32 cellular contexts compared by ENCODE assay signal in the genomic region with DNA sequence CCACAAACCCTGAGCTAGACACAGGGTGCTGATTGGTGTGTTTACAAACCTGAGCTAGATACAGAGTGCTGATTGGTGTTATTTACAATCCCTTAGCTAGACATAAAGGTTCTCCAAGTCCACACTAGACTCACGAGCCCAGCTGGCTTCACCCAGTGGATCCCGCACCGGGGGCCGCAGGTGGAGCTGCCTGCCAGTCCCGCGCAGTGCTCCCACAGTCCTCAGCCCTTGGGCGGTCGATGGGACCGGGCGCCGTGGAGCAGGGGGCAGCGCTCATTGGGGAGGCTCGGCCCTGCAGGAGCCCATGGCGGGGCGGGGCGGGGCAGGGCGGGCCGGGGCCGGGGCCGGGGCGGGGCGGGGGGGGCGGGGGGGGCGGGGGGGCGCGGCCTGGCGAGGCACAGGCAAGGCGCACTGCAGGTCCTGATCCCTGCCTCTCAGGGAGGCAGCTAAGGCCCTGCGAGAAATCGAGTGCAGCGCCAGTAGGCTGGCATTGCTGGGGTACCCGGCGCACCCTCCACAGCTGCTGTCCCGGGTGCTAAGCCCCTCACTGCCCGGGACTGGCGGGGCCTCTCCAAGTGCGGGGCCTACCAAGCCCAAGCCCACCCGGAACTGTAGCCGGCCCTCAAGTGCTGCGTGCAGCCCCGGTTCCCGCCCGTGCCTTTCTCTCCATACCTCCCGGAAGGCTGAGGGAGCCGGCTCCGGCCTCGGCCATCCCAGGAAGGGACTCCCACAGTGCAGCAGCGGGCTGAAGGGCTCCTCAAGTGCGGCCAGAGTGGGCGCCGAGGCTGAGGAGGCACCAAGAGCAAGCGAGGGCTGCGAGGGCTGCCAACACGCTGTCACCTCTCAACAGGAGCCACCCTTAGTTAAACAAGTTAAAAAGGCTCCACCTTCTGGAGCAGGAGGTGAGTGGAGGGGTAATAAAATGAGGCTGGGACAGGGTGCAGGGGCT. TPM values are rescaled to one million over a fixed set of nuclear protein-coding genes. Genes with fewer than 3 reads are reported as not detected.
DNase-seq lines count a peak whose midpoint lies in the region; ATAC-seq, FAIRE-seq and TF ChIP-seq lines count a peak whose summit lies in the region.
"Had no signal": no experiment of that assay in that cellular context is flagged by ENCODE, and none has a peak within 500 bp of the region (broad histone marks: within the 10 kb centered on the region; RNA-seq: fewer than 3 reads in every experiment).

No MANE protein-coding gene starts in this region.

- no peak overlapping the region for H3K4me3 ChIP-seq in HepG2 (replicated peaks in 1 of 3; ENCODE audit: insufficient read depth in 1 of 3, low read depth in 2 of 3, low read length in 3 of 3)
- no peak overlapping the region for H3K4me3 ChIP-seq in right lobe of liver
- no peak overlapping the region for H3K4me3 ChIP-seq in Panc1 (ENCODE audit: low read depth in 2 of 2, low read length in 2 of 2)
- H3K4me3 ChIP-seq in left lung: no peak overlapping the region
- no peak overlapping the region for H3K4me3 ChIP-seq in upper lobe of right lung
- H3K4me3 ChIP-seq in breast epithelium: no peak overlapping the region
- H3K4me3 ChIP-seq: gastroesophageal sphincter, GM12878, HAP-1, tibial nerve had no signal

- no peaks in the 10 kb centered on the region for H3K9me3 ChIP-seq in HepG2 (ENCODE audit: low read length)
- H3K9me3 ChIP-seq in right lobe of liver: no peaks in the 10 kb centered on the region
- H3K9me3 ChIP-seq in Panc1 (ENCODE audit: control insufficient read depth, insufficient read depth, low read depth, low read length): no peaks in the 10 kb centered on the region
- no peaks in the 10 kb centered on the region for H3K9me3 ChIP-seq in left lung
- no peaks in the 10 kb centered on the region for H3K9me3 ChIP-seq in upper lobe of right lung
- no peaks in the 10 kb centered on the region for H3K9me3 ChIP-seq in breast epithelium
- H3K9me3 ChIP-seq: BE2C, gastroesophageal sphincter, HAP-1, tibial nerve had no signal

- H3K36me3 ChIP-seq in HepG2 (replicated peaks in 1 of 2; ENCODE audit: control insufficient read depth in 1 of 2, insufficient read depth in 2 of 2, low read length in 2 of 2) (no peaks in the 10 kb centered on the region), right lobe of liver (no peaks in the 10 kb centered on the region), Panc1 (ENCODE audit: control insufficient read depth, insufficient read depth, low read length) (no peaks in the 10 kb centered on the region), left lung (no peaks in the 10 kb centered on the region), upper lobe of right lung (no peaks in the 10 kb centered on the region), breast epithelium (no peaks in the 10 kb centered on the region)
- H3K36me3 ChIP-seq: BE2C, gastroesophageal sphincter, HAP-1, tibial nerve, WERI-Rb-1 had no signal

- BruUV-seq in HepG2 (replicated peaks; lab: Mats Ljungman, UMichigan) (no TSS peak), Panc1 (replicated peaks; lab: Mats Ljungman, UMichigan) (no TSS peak)

- H3K9ac ChIP-seq in HepG2 (ENCODE audit: insufficient read depth, low read depth, low read length): no peak overlapping the region

- no peaks in the 10 kb centered on the region for H3K79me2 ChIP-seq in HepG2 (ENCODE audit: insufficient read depth, low read length)

- POLR2A ChIA-PET in HepG2 (lab: Yijun Ruan, JAX) (no interaction called here), Panc1 (lab: Charles Lee) (no interaction called here)

- TF ChIP-seq CTCF in HepG2 (CRISPR knock-in tag; IDR thresholded peaks at IDR 0.05): no peak
- TF ChIP-seq CTCF in right lobe of liver (IDR thresholded peaks at IDR 0.05): no peak
- TF ChIP-seq CTCF in Panc1 (IDR thresholded peaks at IDR 0.05): no peak
- TF ChIP-seq CTCF in left lung (IDR thresholded peaks at IDR 0.05): no peak
- no peak for TF ChIP-seq CTCF in upper lobe of right lung (IDR thresholded peaks at IDR 0.05)
- TF ChIP-seq CTCF in breast epithelium (IDR thresholded peaks at IDR 0.05): no peak

- intact Hi-C loops in HepG2 (cut with micrococcal nuclease; ENCODE audit: unreplicated experiment): no loop called here
- intact Hi-C loops in right lobe of liver (cut with DNase I): no loop called here
- intact Hi-C loops in Panc1 (cut with micrococcal nuclease; ENCODE audit: unreplicated experiment): no loop called here
- intact Hi-C loops in left lung (cut with DNase I): no loop called here
- intact Hi-C loops in upper lobe of right lung (cut with DNase I): no loop called here
- intact Hi-C loops in breast epithelium (cut with DNase I; ENCODE audit: low total_unique reads): no loop called here

- in situ Hi-C loops in HepG2 (cut with HindIII; ENCODE audit: extremely low pct_ligation_motif_present, low pct_unique_long_range_greater_than_20kb): no loop called here
- in situ Hi-C loops in Panc1 (cut with HindIII; ENCODE audit: low pct_unique_long_range_greater_than_20kb, low sequenced_read_pairs): no loop called here

- FAIRE-seq in HepG2 (lab: Jason Lieb, UNC): no peak
- FAIRE-seq: bronchial epithelial cell, colon, GM12878 had no signal

- H3K27ac ChIP-seq in HepG2 (ENCODE audit: extremely low read length, insufficient read depth, low read length) (no peak overlapping the region), right lobe of liver (no peak overlapping the region), Panc1 (ENCODE audit: low read length) (no peak overlapping the region), left lung (no peak overlapping the region), upper lobe of right lung (no peak overlapping the region), breast epithelium (no peak overlapping the region)
- H3K27ac ChIP-seq: gastroesophageal sphincter, tibial nerve, WERI-Rb-1 had no signal

- WGBS in HepG2 (ENCODE audit: low lambda C conversion rate): 75% methylated on average over 9 of the region's 54 CpGs
- 94% methylated on average over 7 of the region's 54 CpGs for WGBS in right lobe of liver (ENCODE audit: insufficient coverage, low coverage, low lambda C conversion rate, missing lambda C conversion rate)

- peaks cover 24% of the 10 kb centered on the region for H3K4me1 ChIP-seq in HepG2 (ENCODE audit: insufficient read depth, low read length)
- no peaks in the 10 kb centered on the region for H3K4me1 ChIP-seq in right lobe of liver
- H3K4me1 ChIP-seq in Panc1 (ENCODE audit: control insufficient read depth, insufficient read depth, low read length): no peaks in the 10 kb centered on the region; the same call in 1 of the 2 replicates
- no peaks in the 10 kb centered on the region for H3K4me1 ChIP-seq in left lung
- no peaks in the 10 kb centered on the region for H3K4me1 ChIP-seq in upper lobe of right lung
- H3K4me1 ChIP-seq in breast epithelium: no peaks in the 10 kb centered on the region
- H3K4me1 ChIP-seq: BE2C, gastroesophageal sphincter, HAP-1, tibial nerve had no signal

- TF ChIP-seq EP300 in HepG2 (IDR thresholded peaks at IDR 0.05; ENCODE audit: low read depth in 2 of 2, low read length in 2 of 2) (no peak), HepG2 (CRISPR knock-in tag; IDR thresholded peaks at IDR 0.05; ENCODE audit: borderline replicate concordance) (no peak)

- no peak for TF ChIP-seq POLR2A in HepG2 (IDR thresholded peaks at IDR 0.05; ENCODE audit: insufficient read depth in 1 of 2, low read depth in 2 of 2, low read length in 2 of 2)
- TF ChIP-seq POLR2A in right lobe of liver (IDR thresholded peaks at IDR 0.05): no peak
- no peak for TF ChIP-seq POLR2A in breast epithelium (IDR thresholded peaks at IDR 0.05)

- DNase-seq in HepG2 (ENCODE audit: low spot score): no peak
- no peak for DNase-seq in right lobe of liver
- DNase-seq in Panc1 (ENCODE audit: low read depth, low spot score): no peak
- peak in 1 of 2 donors; percentile 43 for DNase-seq in left lung
- peak; percentile 76 for DNase-seq in upper lobe of right lung
- DNase-seq in breast epithelium (ENCODE audit: low spot score in 2 of 2): no peak
- DNase-seq in NK-92 treated with Interleukin-12 subunit alpha and Interleukin-12 subunit beta, amount 100 ng/mL, for 24 hours (lab: John Stamatoyannopoulos, UW): no peak
- no peak for DNase-seq in COLO668 (lab: John Stamatoyannopoulos, UW; ENCODE audit: unreplicated experiment)
- DNase-seq: activated CD4-positive, alpha-beta T cell treated with anti-CD3 and anti-CD28 coated beads, Interleukin-2, amount 10 ng/mL, durations not matched to agents 24 days and 14 days; activated effector memory CD4-positive, alpha-beta T cell treated with anti-CD3 and anti-CD28 coated beads, Interleukin-2, amount 50 U/mL, for 16 hours; activated T-cell treated with anti-CD3 and anti-CD28 coated beads, Interleukin-2, amount 50 U/mL, for 1 hour; BE2C; CD8-positive, alpha-beta memory T cell; DMS 273 treated with DMSO at 0.1 percent for 48 hours; hippocampal formation; midbrain; naive thymus-derived CD4-positive, alpha-beta T cell; NCI-H1930; NCI-H2227 treated with DMSO at 0.1 percent for 48 hours; NCI-H526 treated with DMSO at 0.1 percent for 48 hours; RPMI8226; WERI-Rb-1 had no signal

- no peak overlapping the region for H2AFZ ChIP-seq in HepG2 (ENCODE audit: low read length)

- CTCF ChIA-PET in HepG2 (lab: Yijun Ruan, JAX; ENCODE audit: low intra/inter-chr PET ratio, low total read pairs): no interaction called here
- CTCF ChIA-PET in Panc1 (lab: Charles Lee): no interaction called here

- H4K20me1 ChIP-seq in HepG2 (ENCODE audit: insufficient read depth, low read length): no peaks in the 10 kb centered on the region

- TF ChIP-seq RAD21 in HepG2 (CRISPR knock-in tag; IDR thresholded peaks at IDR 0.05): no peak

- H3K27me3 ChIP-seq in HepG2 (ENCODE audit: control insufficient read depth in 1 of 2, insufficient read depth in 2 of 2, low read length in 2 of 2): peaks cover 0 to 13% of the 10 kb centered on the region in 2 experiments; a peak in 4 of 5 replicates
- H3K27me3 ChIP-seq in right lobe of liver: no peaks in the 10 kb centered on the region
- H3K27me3 ChIP-seq in Panc1 (ENCODE audit: control insufficient read depth, insufficient read depth, low read length): no peaks in the 10 kb centered on the region
- no peaks in the 10 kb centered on the region for H3K27me3 ChIP-seq in left lung
- no peaks in the 10 kb centered on the region for H3K27me3 ChIP-seq in upper lobe of right lung
- no peaks in the 10 kb centered on the region for H3K27me3 ChIP-seq in breast epithelium
- H3K27me3 ChIP-seq: BE2C, gastroesophageal sphincter, tibial nerve had no signal

- H3K4me2 ChIP-seq in HepG2 (ENCODE audit: low read depth, low read length): no peak overlapping the region

- ATAC-seq in HepG2 (no peak), right lobe of liver (no peak), Panc1 (peak; percentile 57), left lung (peak; percentile 77), upper lobe of right lung (peak; percentile 56)
- ATAC-seq: gastroesophageal sphincter; GM12878; naive thymus-derived CD4-positive, alpha-beta T cell; sciatic nerve had no signal

RNA-seq across cellular contexts. Expression of a gene that starts 9.8 kb away (rescaled TPM):
- total RNA-seq in HepG2 (2016; rRNA removed; fragmentation: Illumina TruSeq; extraction: Trizol) (not detected in 2 replicates), right lobe of liver (1 to 10 TPM in 1 of 6 experiments, under 1 TPM in 2, not detected in 3; 0.35 to 1.1 (median 0.51) TPM), Panc1 (2021; ENCODE audit: unreplicated experiment) (1.3 TPM), left lung (1 to 10 TPM in 1 of 2 donors, not detected in 1; 1.4 TPM), upper lobe of right lung (not detected), breast epithelium (1 to 10 TPM in 1 of 3 donors, under 1 TPM in 1, not detected in 1; 0.33 to 1.8 TPM)
- not detected in 2 replicates for total RNA-seq in HepG2 (2016; cell fraction: cytosol; rRNA removed; fragmentation: Illumina TruSeq; extraction: Trizol; ENCODE audit: low read depth)
- total RNA-seq in HepG2 (2016; cell fraction: insoluble cytoplasmic fraction; rRNA removed; fragmentation: Illumina TruSeq; extraction: Trizol): 0.09 TPM in 1 of 2 replicates, not detected in the other
- 0.12 TPM in 1 of 2 replicates, not detected in the other for total RNA-seq in HepG2 (2016; cell fraction: membrane; rRNA removed; fragmentation: Illumina TruSeq; extraction: Trizol)
- not detected in 2 replicates for total RNA-seq in HepG2 (2016; cell fraction: nucleus; rRNA removed; fragmentation: Illumina TruSeq; extraction: Trizol)
- 0.16 and 0.22 TPM in 2 replicates for polyA plus RNA-seq in HepG2 (2011; rRNA removed)
- polyA plus RNA-seq in HepG2 (2011; cell fraction: cytosol; rRNA removed): 0.11 and 0.21 TPM in 2 replicates
- not detected in 2 replicates for polyA plus RNA-seq in HepG2 (2011; cell fraction: nucleus; rRNA removed)
- polyA plus RNA-seq in HepG2 (2012): 0.29 TPM in 1 of 2 replicates, not detected in the other
- polyA plus RNA-seq in HepG2 (2016; cell fraction: cytosol; fragmentation: Illumina TruSeq; extraction: Trizol; ENCODE audit: low read depth): not detected in 2 replicates
- not detected in 2 replicates for polyA plus RNA-seq in HepG2 (2016; cell fraction: insoluble cytoplasmic fraction; fragmentation: Illumina TruSeq; extraction: Trizol; ENCODE audit: low read depth)
- 0.51 TPM in 1 of 2 replicates, not detected in the other for polyA plus RNA-seq in HepG2 (2016; cell fraction: membrane; fragmentation: Illumina TruSeq; extraction: Trizol; ENCODE audit: low read depth)
- not detected in 2 replicates for polyA plus RNA-seq in HepG2 (2016; cell fraction: nucleus; fragmentation: Illumina TruSeq; extraction: Trizol; ENCODE audit: insufficient read depth, low read depth)
- polyA minus RNA-seq in HepG2 (2011; rRNA and poly(A)+ RNA removed; ENCODE audit: low replicate concordance): 0.56 TPM in 1 of 2 replicates, not detected in the other
- polyA minus RNA-seq in HepG2 (2011; cell fraction: cytosol; rRNA and poly(A)+ RNA removed): not detected in 2 replicates
- not detected in 2 replicates for polyA minus RNA-seq in HepG2 (2011; cell fraction: nucleus; rRNA and poly(A)+ RNA removed)
- 0.35 TPM for polyA plus RNA-seq in Panc1 (2012; ENCODE audit: insufficient read length)
- total RNA-seq: activated CD4-positive, alpha-beta T cell treated with anti-CD3 and anti-CD28 coated beads, Interleukin-2, amount 10 ng/mL, durations not matched to agents 24 days and 14 days; activated CD8-positive, alpha-beta memory T cell treated with anti-CD3 and anti-CD28 coated beads for 36 hours; CD8-positive, alpha-beta memory T cell; GM12878; progenitor cell of endocrine pancreas; sciatic nerve; SK-MEL-5; tibial nerve had no signal
- polyA plus RNA-seq: CD8-positive, alpha-beta memory T cell; naive thymus-derived CD4-positive, alpha-beta T cell had no signal

RNA-seq across cellular contexts. Expression of a gene that starts 27.6 kb away (rescaled TPM):
- total RNA-seq in HepG2 (2016; rRNA removed; fragmentation: Illumina TruSeq; extraction: Trizol): not detected in 2 replicates
- not detected in 2 replicates for total RNA-seq in HepG2 (2016; cell fraction: cytosol; rRNA removed; fragmentation: Illumina TruSeq; extraction: Trizol; ENCODE audit: low read depth)
- total RNA-seq in HepG2 (2016; cell fraction: insoluble cytoplasmic fraction; rRNA removed; fragmentation: Illumina TruSeq; extraction: Trizol): not detected in 2 replicates
- not detected in 2 replicates for total RNA-seq in HepG2 (2016; cell fraction: membrane; rRNA removed; fragmentation: Illumina TruSeq; extraction: Trizol)
- total RNA-seq in HepG2 (2016; cell fraction: nucleus; rRNA removed; fragmentation: Illumina TruSeq; extraction: Trizol): not detected in 2 replicates
- 0.01 and 0.09 TPM in 2 replicates for polyA plus RNA-seq in HepG2 (2011; rRNA removed)
- 0.03 TPM in 1 of 2 replicates, not detected in the other for polyA plus RNA-seq in HepG2 (2011; cell fraction: cytosol; rRNA removed)
- 0.05 and 0.12 TPM in 2 replicates for polyA plus RNA-seq in HepG2 (2011; cell fraction: nucleus; rRNA removed)
- 0.07 and 0.13 TPM in 2 replicates for polyA plus RNA-seq in HepG2 (2012)
- not detected in 2 replicates for polyA plus RNA-seq in HepG2 (2016; cell fraction: cytosol; fragmentation: Illumina TruSeq; extraction: Trizol; ENCODE audit: low read depth)
- not detected in 2 replicates for polyA plus RNA-seq in HepG2 (2016; cell fraction: insoluble cytoplasmic fraction; fragmentation: Illumina TruSeq; extraction: Trizol; ENCODE audit: low read depth)
- not detected in 2 replicates for polyA plus RNA-seq in HepG2 (2016; cell fraction: membrane; fragmentation: Illumina TruSeq; extraction: Trizol; ENCODE audit: low read depth)
- polyA plus RNA-seq in HepG2 (2016; cell fraction: nucleus; fragmentation: Illumina TruSeq; extraction: Trizol; ENCODE audit: insufficient read depth, low read depth): not detected in 2 replicates
- polyA minus RNA-seq in HepG2 (2011; rRNA and poly(A)+ RNA removed; ENCODE audit: low replicate concordance): 0.04 and 0.26 TPM in 2 replicates
- not detected in 2 replicates for polyA minus RNA-seq in HepG2 (2011; cell fraction: cytosol; rRNA and poly(A)+ RNA removed)
- polyA minus RNA-seq in HepG2 (2011; cell fraction: nucleus; rRNA and poly(A)+ RNA removed): 0.12 TPM in 1 of 2 replicates, not detected in the other
- total RNA-seq in right lobe of liver: 1 to 10 TPM in 2 of 6 experiments, under 1 TPM in 4; 0.61 to 4.4 (median 0.77) TPM
- 0.13 TPM for total RNA-seq in Panc1 (2021; ENCODE audit: unreplicated experiment)
- polyA plus RNA-seq in Panc1 (2012; ENCODE audit: insufficient read length): 0.30 TPM
- 1 to 10 TPM; 3.7 to 7.8 TPM for total RNA-seq in left lung
- 7.8 TPM for total RNA-seq in upper lobe of right lung
- total RNA-seq in breast epithelium: 1 to 10 TPM; 1.8 to 5.6 (median 4.7) TPM

Comparison
In these comparisons a context has a peak if more than half of its experiments do, and no peak if none do; other contexts are left out.
1. ATAC-seq: peak in Panc1 (single experiment), left lung (single experiment) and upper lobe of right lung (single experiment); none in HepG2 (single experiment) and right lobe of liver (0 of 4).